Comparison of ENCODE assay signal across 10 cellular contexts in genomic region chr2:109382946-109383345, GRCh38.
DNase-seq lines count a peak whose midpoint lies in the region; ATAC-seq and TF ChIP-seq lines count a peak whose summit lies in the region.
"Had no signal": no experiment of that assay in that cellular context is flagged by ENCODE, and none has a peak within 500 bp of the region (broad histone marks: within the 10 kb centered on the region; RNA-seq: fewer than 3 reads in every experiment).

No MANE protein-coding gene starts in this region.

- 11 to 27% methylated on average over 4 of the region's 4 CpGs for WGBS in upper lobe of left lung, 2 donors

- H3K4me3 ChIP-seq in upper lobe of left lung = no peak overlapping the region

- H3K9me3 Mint-ChIP-seq in activated T-cell treated with anti-CD3 and anti-CD28 coated beads, Interleukin-2, amount 50 U/mL, for 72 hours = no peaks in the 10 kb centered on the region
- H3K9me3 Mint-ChIP-seq: CD4-positive, alpha-beta T cell had no signal

- no peaks in the 10 kb centered on the region for H3K36me3 ChIP-seq in upper lobe of left lung

- no peaks in the 10 kb centered on the region for H3K27me3 Mint-ChIP-seq in activated T-cell treated with anti-CD3 and anti-CD28 coated beads, Interleukin-2, amount 50 U/mL, for 72 hours (ENCODE audit: low read depth)
- H3K27me3 Mint-ChIP-seq: CD4-positive, alpha-beta T cell had no signal

- H3K4me3 Mint-ChIP-seq in activated T-cell treated with anti-CD3 and anti-CD28 coated beads, Interleukin-2, amount 50 U/mL, for 72 hours = no peak overlapping the region
- H3K4me3 Mint-ChIP-seq: CD4-positive, alpha-beta T cell had no signal

- no peak for TF ChIP-seq EP300 in upper lobe of left lung (IDR thresholded peaks at IDR 0.05)

- no peaks in the 10 kb centered on the region for H3K27me3 ChIP-seq in upper lobe of left lung

- no peak for TF ChIP-seq CTCF in upper lobe of left lung (IDR thresholded peaks at IDR 0.05)

- peak overlapping the region in 1 of 4 donors; percentile 43 for H3K27ac ChIP-seq in upper lobe of left lung
- H3K27ac ChIP-seq: KMS-11 had no signal

- H3K4me1 ChIP-seq in upper lobe of left lung = peaks cover 23 to 26% (median 24%) of the 10 kb centered on the region in 4 donors

- no peaks in the 10 kb centered on the region for H3K36me3 Mint-ChIP-seq in activated T-cell treated with anti-CD3 and anti-CD28 coated beads, Interleukin-2, amount 50 U/mL, for 72 hours (ENCODE audit: insufficient read depth in 2 of 2)

- H3K4me1 Mint-ChIP-seq in activated T-cell treated with anti-CD3 and anti-CD28 coated beads, Interleukin-2, amount 50 U/mL, for 72 hours (ENCODE audit: low read depth) = no peaks in the 10 kb centered on the region

- no peak for TF ChIP-seq POLR2A in upper lobe of left lung (IDR thresholded peaks at IDR 0.05)

- H3K9me3 ChIP-seq in upper lobe of left lung = no peaks in the 10 kb centered on the region

- no peak for ATAC-seq in activated T-cell treated with anti-CD3 and anti-CD28 coated beads, Interleukin-2, amount 50 U/mL, for 72 hours (replicated peaks in 1 of 2)
- ATAC-seq in upper lobe of left lung (ENCODE audit: low FRiP score in 2 of 2) (peak; percentile 49 to 56), GM18502 (IDR thresholded peaks at IDR 0.05; ENCODE audit: poor library complexity, unreplicated experiment) (no peak), HG03045 (IDR thresholded peaks at IDR 0.05; ENCODE audit: unreplicated experiment) (no peak)

- H3K27ac Mint-ChIP-seq in activated T-cell treated with anti-CD3 and anti-CD28 coated beads, Interleukin-2, amount 50 U/mL, for 72 hours = no peak overlapping the region
- H3K27ac Mint-ChIP-seq: CD4-positive, alpha-beta T cell had no signal

- DNase-seq in activated T-cell treated with anti-CD3 and anti-CD28 coated beads, Interleukin-2, amount 50 U/mL, for 1 hour = peak; percentile 6
- DNase-seq in activated T-cell treated with anti-CD3 and anti-CD28 coated beads, Interleukin-2, amount 50 U/mL, for 72 hours = no peak
- DNase-seq in amniotic epithelial cell (ENCODE audit: low read depth) = peak; percentile 41
- peak; percentile 57 for DNase-seq in inferior parietal cortex (ENCODE audit: extremely low spot score)
- peak; percentile 59 to 87 for DNase-seq in upper lobe of left lung
- no peak for DNase-seq in NCI-H2227 treated with DMSO at 0.1 percent for 48 hours (lab: John Stamatoyannopoulos, UW)

Comparison
In these comparisons a context has a peak if more than half of its experiments do, and no peak if none do; other contexts are left out.
1. DNase-seq: peak in activated T-cell treated with anti-CD3 and anti-CD28 coated beads, Interleukin-2, amount 50 U/mL, for 1 hour (single experiment), amniotic epithelial cell (single experiment), inferior parietal cortex (single experiment) and upper lobe of left lung (2 of 2); none in activated T-cell treated with anti-CD3 and anti-CD28 coated beads, Interleukin-2, amount 50 U/mL, for 72 hours (0 of 2) and NCI-H2227 treated with DMSO at 0.1 percent for 48 hours (single experiment).
2. ATAC-seq: peak in upper lobe of left lung (2 of 2); none in activated T-cell treated with anti-CD3 and anti-CD28 coated beads, Interleukin-2, amount 50 U/mL, for 72 hours (0 of 2), GM18502 (single experiment) and HG03045 (single experiment).